ENCODE assay signal across 18 cellular contexts in genomic region chr10:90420637-90421318, GRCh38.
DNase-seq lines count a peak whose midpoint lies in the region; ATAC-seq, FAIRE-seq and TF ChIP-seq lines count a peak whose summit lies in the region.
"Had no signal": no experiment of that assay in that cellular context is flagged by ENCODE, and none has a peak within 500 bp of the region (broad histone marks: within the 10 kb centered on the region; RNA-seq: fewer than 3 reads in every experiment).

No MANE protein-coding gene starts in this region.

- ATAC-seq in GM19468 (IDR thresholded peaks at IDR 0.05; ENCODE audit: extremely low read depth, unreplicated experiment) = peak; percentile 83
- peak; percentile 85 for ATAC-seq in HG02798 (IDR thresholded peaks at IDR 0.05; ENCODE audit: poor library complexity, unreplicated experiment)
- peak; percentile 80 for ATAC-seq in HG03432 (IDR thresholded peaks at IDR 0.05; ENCODE audit: unreplicated experiment)
- ATAC-seq in HG02840 (IDR thresholded peaks at IDR 0.05; ENCODE audit: low FRiP score, unreplicated experiment) = no peak
- ATAC-seq: K562, SK-N-SH treated with all-trans-retinoic acid at 6 μM for 48 hours had no signal

- DNase-seq in GM12892 (ENCODE audit: insufficient read length) (no peak), hypothalamus (lab: John Stamatoyannopoulos, UW) (no peak), dedifferentiated amniotic fluid mesenchymal stem cell (ENCODE audit: extremely low spot score) (no peak)
- DNase-seq in activated naive CD4-positive, alpha-beta T cell treated with anti-CD3 and anti-CD28 coated beads, Interleukin-2, amount 50 U/mL, for 16 hours = no peak
- DNase-seq: ACHN; cortex of kidney; HCEC 1CT; immature natural killer cell; midbrain; NCI-H2081; stimulated activated naive B cell treated with anti-CD40 and anti-IgM and Interleukin-4, amounts not matched to agents 10 μg/mL and 1 μg/mL and 100 μg/mL, for 72 hours; WERI-Rb-1 had no signal

- FAIRE-seq in GM12892 (lab: Jason Lieb, UNC) = peak; percentile 82
- FAIRE-seq: K562 had no signal

- TF ChIP-seq POLR2A in GM12892 (IDR thresholded peaks at IDR 0.05; ENCODE audit: low read depth, low read length) = no peak
